ENCODE assay signal across 34 cellular contexts in the genomic region with DNA sequence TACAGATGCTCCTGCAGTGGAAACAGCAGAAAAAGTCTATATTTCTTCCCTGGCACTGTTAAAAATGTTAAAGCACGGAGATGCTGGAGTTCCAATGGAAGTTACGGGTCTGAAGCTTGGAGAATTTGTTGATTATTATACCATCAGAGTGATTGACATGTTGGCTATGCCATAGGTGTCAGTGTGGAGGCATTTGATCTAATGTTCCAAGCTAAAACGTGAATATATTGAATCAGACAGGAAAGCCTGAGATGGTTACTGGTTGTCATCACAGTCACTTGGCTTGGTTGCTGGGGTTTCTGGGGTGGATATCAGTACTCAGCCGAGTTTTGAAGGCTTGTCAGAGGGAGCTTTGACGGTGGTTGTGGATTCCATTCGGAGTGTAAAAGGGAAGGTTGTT.
"Had no signal": no experiment of that assay in that cellular context is flagged by ENCODE, and none has a peak within 500 bp of the region (broad histone marks: within the 10 kb centered on the region; RNA-seq: fewer than 3 reads in every experiment).

No MANE protein-coding gene starts in this region.

- DNase-seq: Karpas-422, Kasumi-1, MG63, MM.1S, MV-4-11, NCI-H1048, NCI-H1092, NCI-H1092 treated with DMSO at 0.1 percent for 48 hours, NCI-H1105, NCI-H1105 treated with DMSO at 0.1 percent for 48 hours, NCI-H1417, NCI-H1417 treated with DMSO at 0.1 percent for 48 hours, NCI-H1436, NCI-H1436 treated with DMSO at 0.1 percent for 48 hours, NCI-H146, NCI-H1694, NCI-H1694 treated with DMSO at 0.1 percent for 48 hours, NCI-H187, NCI-H187 treated with DMSO at 0.1 percent for 48 hours, NCI-H1930, NCI-H2029, NCI-H2029 treated with DMSO at 0.1 percent for 48 hours, NCI-H2081, NCI-H2081 treated with DMSO at 0.1 percent for 48 hours, NCI-H2107, NCI-H2171, NCI-H2171 treated with DMSO at 0.1 percent for 48 hours, NCI-H2227 treated with DMSO at 0.1 percent for 48 hours, NCI-H226, NCI-H345, NCI-H446, NCI-H446 treated with DMSO at 0.1 percent for 48 hours, NCI-H510A had no signal

- H3K9me3 ChIP-seq: MG63 had no signal

- H3K4me3 ChIP-seq: MG63 had no signal

- H3K9ac ChIP-seq: KMS-11 had no signal

- H3K27me3 ChIP-seq: MG63 had no signal

- H3K4me2 ChIP-seq: KMS-11 had no signal

- H3K36me3 ChIP-seq: MG63 had no signal

- H3K27ac ChIP-seq: KMS-11 had no signal
